9 cellular contexts compared by ENCODE assay signal in the genomic region with DNA sequence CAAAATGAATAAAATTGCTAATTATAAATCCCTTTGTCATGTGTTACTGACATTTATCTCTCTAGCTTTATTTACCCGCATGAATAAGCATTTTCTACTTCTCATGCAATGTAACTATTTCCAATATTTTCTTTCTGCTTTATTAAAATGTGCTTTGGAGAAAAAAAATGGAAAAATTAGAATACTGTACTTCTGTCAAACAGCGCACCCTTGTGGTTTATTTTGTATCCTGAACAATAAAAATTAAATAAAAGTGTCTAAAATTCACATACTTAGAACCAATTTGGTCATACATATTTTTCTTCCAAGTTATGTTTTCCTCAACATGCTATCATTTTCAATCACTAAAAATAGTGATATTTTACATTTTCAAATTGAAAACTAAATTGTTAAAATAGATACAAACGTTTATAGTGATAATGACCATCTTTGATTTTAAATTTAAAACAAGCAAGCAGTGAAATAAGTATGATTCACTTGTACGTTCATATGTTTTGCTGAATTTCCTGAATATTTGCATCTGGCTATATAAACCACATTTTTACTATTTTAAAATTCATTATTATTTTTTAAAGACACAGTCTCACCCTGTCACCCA.
DNase-seq lines count a peak whose midpoint lies in the region; TF ChIP-seq lines count a peak whose summit lies in the region.
"Had no signal": no experiment of that assay in that cellular context is flagged by ENCODE, and none has a peak within 500 bp of the region (broad histone marks: within the 10 kb centered on the region; RNA-seq: fewer than 3 reads in every experiment).

No MANE protein-coding gene starts in this region.

- no peaks in the 10 kb centered on the region for H3K9me3 ChIP-seq in trophoblast cell (ENCODE audit: insufficient read depth, low read depth, low read length)

- no peak overlapping the region for H3K27ac Mint-ChIP-seq in immature natural killer cell

- no peak overlapping the region for H2AK5ac ChIP-seq in trophoblast cell (ENCODE audit: low read length)

- H4K8ac ChIP-seq in trophoblast cell (ENCODE audit: low read depth, low read length): no peak overlapping the region

- H3K79me2 ChIP-seq in trophoblast cell (ENCODE audit: control insufficient read depth, insufficient read depth, low read length, poor library complexity): no peaks in the 10 kb centered on the region

- no peak overlapping the region for H3K9ac ChIP-seq in trophoblast cell (ENCODE audit: low read length)

- no peak overlapping the region for H2BK5ac ChIP-seq in trophoblast cell (ENCODE audit: low read depth, low read length, poor library complexity)

- no peak overlapping the region for H3K4me2 ChIP-seq in trophoblast cell (ENCODE audit: low read length)

- peaks cover 7% of the 10 kb centered on the region for H3K79me1 ChIP-seq in trophoblast cell (ENCODE audit: low read length)

- peaks cover 0 to 4% (median 0%) of the 10 kb centered on the region in 6 donors for H3K9me3 Mint-ChIP-seq in immature natural killer cell
- H3K9me3 Mint-ChIP-seq: central memory CD8-positive, alpha-beta T cell had no signal

- H3K18ac ChIP-seq in trophoblast cell (ENCODE audit: low read length): no peak overlapping the region

- peak overlapping the region; percentile 64 for H2BK12ac ChIP-seq in trophoblast cell (ENCODE audit: low read length)

- H3K4me1 ChIP-seq in trophoblast cell (ENCODE audit: control insufficient read depth in 1 of 2, insufficient read depth in 2 of 2, low read length in 2 of 2): peaks cover 2 to 5% of the 10 kb centered on the region in 2 experiments

- no peak overlapping the region for H3K14ac ChIP-seq in trophoblast cell (ENCODE audit: low read length)

- DNase-seq in GM10266 (ENCODE audit: extremely low spot score) (no peak), NCI-H1048 (lab: John Stamatoyannopoulos, UW) (peak; percentile 13), dedifferentiated amniotic fluid mesenchymal stem cell (ENCODE audit: extremely low spot score) (peak; percentile 67), trophoblast cell (peak in 1 of 2 donors; percentile 58), immature natural killer cell (no peak), Ammon's horn (ENCODE audit: low spot score) (no peak)
- DNase-seq in stimulated activated CD4-positive, alpha-beta T cell treated with anti-CD3 and anti-CD28 coated beads, Interleukin-4, amount 100 ng/mL, for 1 hour: no peak
- DNase-seq in stimulated activated naive CD4-positive, alpha-beta T cell treated with Interleukin-2 at 50 U/mL for 16 hours (lab: John Stamatoyannopoulos, UW): no peak

- H3K4ac ChIP-seq in trophoblast cell (ENCODE audit: low read depth, low read length): no peak overlapping the region

- no peaks in the 10 kb centered on the region for H3K27me3 ChIP-seq in trophoblast cell (ENCODE audit: insufficient read depth, low read length)

- H4K91ac ChIP-seq in trophoblast cell (ENCODE audit: low read depth, low read length): peak overlapping the region; percentile 14

- peak; percentile 29 for TF ChIP-seq CTCF in GM10266 (IDR thresholded peaks at IDR 0.05; ENCODE audit: control insufficient read depth, insufficient read depth, low read depth, missing control alignments)

- H3K4me3 ChIP-seq in trophoblast cell (ENCODE audit: low read depth, low read length): no peak overlapping the region

- peaks cover 0 to 4% of the 10 kb centered on the region in 2 experiments for H3K36me3 ChIP-seq in trophoblast cell (ENCODE audit: control insufficient read depth in 1 of 2, insufficient read depth in 2 of 2, low read length in 2 of 2)

- WGBS in trophoblast cell (ENCODE audit: extremely low coverage, insufficient coverage, insufficient read length): no CpG with 5 or more reads among the region's 4 CpGs

- H2BK120ac ChIP-seq in trophoblast cell (ENCODE audit: insufficient read depth, low read length, poor library complexity): no peak overlapping the region

- no peak overlapping the region for H2AFZ ChIP-seq in trophoblast cell (ENCODE audit: insufficient read depth, low read length, poor library complexity)

- H3K23ac ChIP-seq in trophoblast cell (ENCODE audit: low read length): no peak overlapping the region

- H4K12ac ChIP-seq in trophoblast cell (ENCODE audit: low read depth, low read length): no peak overlapping the region

- no peaks in the 10 kb centered on the region for H3K4me1 Mint-ChIP-seq in immature natural killer cell
- H3K4me1 Mint-ChIP-seq: central memory CD8-positive, alpha-beta T cell had no signal

- H3K27me3 Mint-ChIP-seq in immature natural killer cell (ENCODE audit: low read depth in 3 of 3): peaks cover 0 to 3% (median 0%) of the 10 kb centered on the region in 3 donors
- H3K27me3 Mint-ChIP-seq: central memory CD8-positive, alpha-beta T cell had no signal

- H3K4me3 Mint-ChIP-seq in immature natural killer cell: no peak overlapping the region
- H3K4me3 Mint-ChIP-seq: central memory CD8-positive, alpha-beta T cell had no signal

- H3K36me3 Mint-ChIP-seq in immature natural killer cell: no peaks in the 10 kb centered on the region

- no peak overlapping the region for H3K27ac ChIP-seq in trophoblast cell (ENCODE audit: low read depth, low read length)

Comparison
In these comparisons a context has a peak if more than half of its experiments do, and no peak if none do; other contexts are left out.
1. DNase-seq: peak in NCI-H1048 (single experiment) and dedifferentiated amniotic fluid mesenchymal stem cell (single experiment); none in GM10266 (single experiment), immature natural killer cell (0 of 3), stimulated activated CD4-positive, alpha-beta T cell treated with anti-CD3 and anti-CD28 coated beads, Interleukin-4, amount 100 ng/mL, for 1 hour (single experiment), stimulated activated naive CD4-positive, alpha-beta T cell treated with Interleukin-2 at 50 U/mL for 16 hours (single experiment) and Ammon's horn (single experiment).